ENCODE assay signal across 15 cellular contexts in the genomic region with DNA sequence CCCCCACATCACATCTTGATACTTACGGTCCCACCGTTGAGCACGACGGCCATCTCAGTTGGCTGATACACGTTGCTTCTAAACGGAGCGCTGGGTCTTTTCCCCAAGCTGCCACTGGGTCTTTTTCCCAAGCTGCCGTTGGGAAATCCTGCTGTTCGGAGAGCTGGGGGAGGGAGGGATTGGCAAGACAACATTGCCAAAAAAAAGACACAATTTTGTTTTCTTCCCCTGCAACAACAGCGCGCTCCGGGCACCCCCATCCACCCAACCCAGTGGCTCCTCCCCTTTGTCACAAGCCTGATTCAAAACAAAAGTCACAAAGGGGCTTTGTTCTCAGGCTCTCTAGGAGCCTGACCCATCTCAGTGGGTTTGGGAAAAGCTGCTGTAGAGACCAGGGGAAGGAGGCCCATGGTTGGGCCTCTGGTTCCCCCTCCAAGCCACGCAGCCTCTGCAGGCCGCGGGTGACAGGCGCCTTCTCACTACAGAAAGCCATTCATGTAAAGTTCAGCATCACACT. TPM values are rescaled to one million over a fixed set of nuclear protein-coding genes. Genes with fewer than 3 reads are reported as not detected.
A peak's percentile ranks its signal among the peaks of the same experiment; 100 is the strongest.
DNase-seq lines count a peak whose midpoint lies in the region; ATAC-seq and TF ChIP-seq lines count a peak whose summit lies in the region.
"Had no signal": no experiment of that assay in that cellular context is flagged by ENCODE, and none has a peak within 500 bp of the region (broad histone marks: within the 10 kb centered on the region; RNA-seq: fewer than 3 reads in every experiment).

No MANE protein-coding gene starts in this region.

- H3K23ac ChIP-seq in mesendoderm (ENCODE audit: low read length): no peak overlapping the region

- no peak overlapping the region for H2AK5ac ChIP-seq in mesendoderm (ENCODE audit: low read length)

- no peak overlapping the region for H3K4ac ChIP-seq in mesendoderm (ENCODE audit: low read depth, low read length)

- peak overlapping the region; percentile 34 for H3K4me3 Mint-ChIP-seq in glutamatergic neuron (ENCODE audit: unreplicated experiment)
- H3K4me3 Mint-ChIP-seq: activated naive CD4-positive, alpha-beta T cell treated with anti-CD3 and anti-CD28 coated beads, Interleukin-2, amount 50 U/mL, for 24 hours; CD4-positive, alpha-beta T cell; IgD-negative memory B cell had no signal

- peaks cover 7% of the 10 kb centered on the region for H3K79me1 ChIP-seq in mesendoderm (ENCODE audit: low read length)

- H4K8ac ChIP-seq in mesendoderm (ENCODE audit: low read depth, low read length): no peak overlapping the region

- H3K79me2 ChIP-seq in mesendoderm (ENCODE audit: control insufficient read depth, insufficient read depth, low read length): no peaks in the 10 kb centered on the region

- H3K27ac Mint-ChIP-seq in glutamatergic neuron (ENCODE audit: unreplicated experiment): no peak overlapping the region
- H3K27ac Mint-ChIP-seq: activated naive CD4-positive, alpha-beta T cell treated with anti-CD3 and anti-CD28 coated beads, Interleukin-2, amount 50 U/mL, for 24 hours; CD4-positive, alpha-beta T cell; IgD-negative memory B cell had no signal

- H3K36me3 Mint-ChIP-seq in glutamatergic neuron (ENCODE audit: unreplicated experiment): no peaks in the 10 kb centered on the region
- H3K36me3 Mint-ChIP-seq: IgD-negative memory B cell had no signal

- peaks cover 2% of the 10 kb centered on the region for H3K9me3 Mint-ChIP-seq in glutamatergic neuron (ENCODE audit: unreplicated experiment)
- H3K9me3 Mint-ChIP-seq: activated naive CD4-positive, alpha-beta T cell treated with anti-CD3 and anti-CD28 coated beads, Interleukin-2, amount 50 U/mL, for 24 hours; CD4-positive, alpha-beta T cell; IgD-negative memory B cell had no signal

- H3K4me3 ChIP-seq in mesendoderm (ENCODE audit: low read length): no peak overlapping the region
- H3K4me3 ChIP-seq: coronary artery, prostate gland had no signal

- H3K4me1 ChIP-seq in mesendoderm (ENCODE audit: control insufficient read depth, low read depth, low read length): peaks cover 10% of the 10 kb centered on the region
- H3K4me1 ChIP-seq: prostate gland had no signal

- H3K27me3 Mint-ChIP-seq in glutamatergic neuron (ENCODE audit: unreplicated experiment): peaks cover 2% of the 10 kb centered on the region
- H3K27me3 Mint-ChIP-seq: activated naive CD4-positive, alpha-beta T cell treated with anti-CD3 and anti-CD28 coated beads, Interleukin-2, amount 50 U/mL, for 24 hours; CD4-positive, alpha-beta T cell; IgD-negative memory B cell had no signal

- peaks cover 5% of the 10 kb centered on the region for H3K4me1 Mint-ChIP-seq in glutamatergic neuron (ENCODE audit: low read depth, unreplicated experiment)
- H3K4me1 Mint-ChIP-seq: activated naive CD4-positive, alpha-beta T cell treated with anti-CD3 and anti-CD28 coated beads, Interleukin-2, amount 50 U/mL, for 24 hours; IgD-negative memory B cell had no signal

- TF ChIP-seq CTCF in glutamatergic neuron (IDR thresholded peaks at IDR 0.05; ENCODE audit: partially characterized antibody, unreplicated experiment): no peak

- H2BK5ac ChIP-seq in mesendoderm (ENCODE audit: low read length): peak overlapping the region; percentile 16

- H2BK120ac ChIP-seq in mesendoderm (ENCODE audit: low read depth, low read length): no peak overlapping the region

- WGBS in mesendoderm (ENCODE audit: extremely low coverage, insufficient coverage, low lambda C conversion rate): no CpG with 5 or more reads among the region's 16 CpGs

- peak overlapping the region; percentile 46 for H3K27ac ChIP-seq in mesendoderm (ENCODE audit: low read depth, low read length)
- H3K27ac ChIP-seq: coronary artery, prostate gland had no signal

- H3K9ac ChIP-seq in mesendoderm (ENCODE audit: low read length): peak overlapping the region; percentile 48

- peak overlapping the region; percentile 33 for H3K18ac ChIP-seq in mesendoderm (ENCODE audit: low read length)

- H3K4me2 ChIP-seq in mesendoderm (ENCODE audit: low read length): no peak overlapping the region

- DNase-seq in amygdala (lab: John Stamatoyannopoulos, UW) (peak in 54 of 56 donors; percentile 34 to 95 (median 80)), glutamatergic neuron (no peak), mesendoderm (peak; percentile 70), superior temporal gyrus (ENCODE audit: extremely low spot score) (peak; percentile 97), DMS114 treated with DMSO at 0.1 percent for 48 hours (lab: John Stamatoyannopoulos, UW; ENCODE audit: unreplicated experiment) (no peak), activated T-cell treated with anti-CD3 and anti-CD28 coated beads for 4 hours (no peak)
- DNase-seq: CD4-positive, alpha-beta T cell; NCI-H1694 treated with DMSO at 0.1 percent for 48 hours; NCI-H69; stimulated activated naive CD4-positive, alpha-beta T cell treated with Interleukin-2 at 50 U/mL for 16 hours had no signal

- no peak overlapping the region for H4K5ac ChIP-seq in mesendoderm (ENCODE audit: low read length)

- peak overlapping the region; percentile 74 for H3K56ac ChIP-seq in mesendoderm (ENCODE audit: low read length)

- no peaks in the 10 kb centered on the region for H3K27me3 ChIP-seq in mesendoderm (ENCODE audit: insufficient read depth, low read length, poor library complexity)

- no peak for ATAC-seq in GM21447 (IDR thresholded peaks at IDR 0.05; ENCODE audit: unreplicated experiment)

- H3K36me3 ChIP-seq in mesendoderm (ENCODE audit: control insufficient read depth, insufficient read depth, low read length): peaks cover 4% of the 10 kb centered on the region
- H3K36me3 ChIP-seq: prostate gland had no signal

- no peak overlapping the region for H2BK15ac ChIP-seq in mesendoderm (replicated peaks; ENCODE audit: low read depth)

RNA-seq across cellular contexts. Expression of a gene that starts 22.8 kb away (rescaled TPM):
- 8.7 TPM for total RNA-seq in glutamatergic neuron (ENCODE audit: unreplicated experiment)
- polyA plus RNA-seq in mesendoderm (2013, experiment 1 of 2): 87.4 TPM
- polyA plus RNA-seq in mesendoderm (2013, experiment 2 of 2): 90.0 TPM
- polyA plus RNA-seq: IgD-negative memory B cell had no signal

Comparison
In these comparisons a context has a peak if more than half of its experiments do, and no peak if none do; other contexts are left out.
1. DNase-seq: peak in amygdala (54 of 56), mesendoderm (single experiment) and superior temporal gyrus (single experiment); none in glutamatergic neuron (single experiment), DMS114 treated with DMSO at 0.1 percent for 48 hours (single experiment) and activated T-cell treated with anti-CD3 and anti-CD28 coated beads for 4 hours (single experiment).